ENCODE assay signal across 11 cellular contexts in genomic region chr6:43097098-43097489, GRCh38. TPM values are rescaled to one million over a fixed set of nuclear protein-coding genes. Genes with fewer than 3 reads are reported as not detected.
A peak's percentile ranks its signal among the peaks of the same experiment; 100 is the strongest.
DNase-seq lines count a peak whose midpoint lies in the region; ATAC-seq and TF ChIP-seq lines count a peak whose summit lies in the region.
"Had no signal": no experiment of that assay in that cellular context is flagged by ENCODE, and none has a peak within 500 bp of the region (broad histone marks: within the 10 kb centered on the region; RNA-seq: fewer than 3 reads in every experiment).

No MANE protein-coding gene starts in this region.

- H3K36me3 ChIP-seq in SU-DHL-6 (ENCODE audit: low read length) = no peaks in the 10 kb centered on the region
- no peaks in the 10 kb centered on the region for H3K36me3 ChIP-seq in skeletal muscle satellite cell (ENCODE audit: insufficient read depth, low read length)

- ATAC-seq in HG03460 (IDR thresholded peaks at IDR 0.05; ENCODE audit: unreplicated experiment) (no peak), HG03354 (IDR thresholded peaks at IDR 0.05; ENCODE audit: poor library complexity, severe bottlenecking, unreplicated experiment) (no peak)
- ATAC-seq: activated CD8-positive, alpha-beta memory T cell treated with anti-CD3 and anti-CD28 coated beads, Interleukin-2, amount 10 ng/mL, durations not matched to agents 7 days and 5 days had no signal

- H3K9me3 ChIP-seq in SU-DHL-6 (ENCODE audit: insufficient read depth, low read length) (no peaks in the 10 kb centered on the region), skeletal muscle satellite cell (replicated peaks; ENCODE audit: low read length) (no peaks in the 10 kb centered on the region)

- no peak overlapping the region for H3K27ac ChIP-seq in SU-DHL-6 (ENCODE audit: low read depth, low read length)

- peaks cover 35% of the 10 kb centered on the region for H3K4me1 ChIP-seq in skeletal muscle satellite cell (ENCODE audit: control insufficient read depth, insufficient read depth, low read length)

- H3K4me2 ChIP-seq in SU-DHL-6 (ENCODE audit: low read depth, low read length, poor library complexity, severe bottlenecking) (no peak overlapping the region), skeletal muscle satellite cell (ENCODE audit: low read length) (peak overlapping the region; percentile 72)

- H3K9ac ChIP-seq in SU-DHL-6 (ENCODE audit: low read length) (no peak overlapping the region), skeletal muscle satellite cell (ENCODE audit: low read depth, low read length) (no peak overlapping the region)

- no peaks in the 10 kb centered on the region for H4K20me1 ChIP-seq in SU-DHL-6 (ENCODE audit: low read depth, low read length)

- no peaks in the 10 kb centered on the region for H3F3A ChIP-seq in SU-DHL-6 (ENCODE audit: insufficient read depth)

- no peaks in the 10 kb centered on the region for H3K9me2 ChIP-seq in SU-DHL-6 (replicated peaks; ENCODE audit: insufficient read depth, low read length)

- no peak overlapping the region for H3K4me3 ChIP-seq in SU-DHL-6 (ENCODE audit: insufficient read depth, low read length, poor library complexity, severe bottlenecking)
- no peak overlapping the region for H3K4me3 ChIP-seq in fibroblast of pulmonary artery (replicated peaks; ENCODE audit: low read depth, low read length)
- H3K4me3 ChIP-seq in skeletal muscle satellite cell (ENCODE audit: low read length) = no peak overlapping the region

- peak; percentile 30 for DNase-seq in ELR (ENCODE audit: low read depth)
- no peak for DNase-seq in fibroblast of pulmonary artery (ENCODE audit: low read depth)
- no peak for DNase-seq in NCI-H128 (lab: John Stamatoyannopoulos, UW; ENCODE audit: unreplicated experiment)
- no peak for DNase-seq in superior temporal gyrus (ENCODE audit: extremely low spot score)
- DNase-seq: activated CD8-positive, alpha-beta memory T cell treated with anti-CD3 and anti-CD28 coated beads, Interleukin-2, amount 10 ng/mL, durations not matched to agents 7 days and 5 days; GOT3; T-helper 9 cell had no signal

- H3K79me2 ChIP-seq in SU-DHL-6 (ENCODE audit: insufficient read depth, low read length) = no peaks in the 10 kb centered on the region

- no peaks in the 10 kb centered on the region for H3K27me3 ChIP-seq in SU-DHL-6 (ENCODE audit: low read length)
- H3K27me3 ChIP-seq in skeletal muscle satellite cell (ENCODE audit: control insufficient read depth, insufficient read depth, low read length) = no peaks in the 10 kb centered on the region

- peak overlapping the region; percentile 17 for H2AFZ ChIP-seq in SU-DHL-6 (ENCODE audit: low read depth, low read length, severe bottlenecking)

- TF ChIP-seq CTCF in SU-DHL-6 (IDR thresholded peaks at IDR 0.05; ENCODE audit: insufficient read depth, low read length, poor library complexity, severe bottlenecking) (no peak), fibroblast of pulmonary artery (IDR thresholded peaks at IDR 0.05; ENCODE audit: low read length, missing control alignments) (peak; percentile 9)

RNA-seq across cellular contexts. Expression of gene PTK7, which starts 21.0 kb away (rescaled TPM):
- 17.0 and 20.1 TPM in 2 replicates for total RNA-seq in skeletal muscle satellite cell (2012; rRNA removed)

RNA-seq across cellular contexts. Expression of gene KLC4, which starts 37.7 kb away (rescaled TPM):
- 5.1 and 6.1 TPM in 2 replicates for total RNA-seq in skeletal muscle satellite cell (2012; rRNA removed)

RNA-seq across cellular contexts. Expression of gene MRPL2, which starts 37.9 kb away (rescaled TPM):
- 22.6 and 24.9 TPM in 2 replicates for total RNA-seq in skeletal muscle satellite cell (2012; rRNA removed)

RNA-seq across cellular contexts. Expression of gene CUL7, which starts 43.4 kb away (rescaled TPM):
- total RNA-seq in skeletal muscle satellite cell (2012; rRNA removed) = 29.7 and 36.5 TPM in 2 replicates
